8 cellular contexts compared by ENCODE assay signal in the genomic region with DNA sequence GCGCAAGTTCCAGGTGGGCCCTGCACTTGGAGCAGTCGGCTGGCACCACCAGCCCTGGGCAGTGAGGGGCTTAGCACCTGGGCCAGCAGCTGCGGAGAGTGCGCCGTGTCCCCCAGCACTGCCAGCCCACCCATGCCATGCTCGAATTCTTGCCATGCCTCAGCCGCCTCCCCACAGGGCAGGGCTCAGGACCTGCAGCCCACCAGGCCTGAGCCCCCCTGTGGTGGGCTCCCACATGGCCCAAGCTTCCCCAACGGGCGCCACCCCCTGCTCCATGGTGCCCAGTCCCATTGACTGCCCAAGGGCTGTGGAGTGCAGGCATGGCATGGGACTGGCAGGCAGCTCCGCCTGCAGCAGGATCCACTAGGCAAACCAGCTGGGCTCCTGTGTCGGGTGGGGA. TPM values are rescaled to one million over a fixed set of nuclear protein-coding genes. Genes with fewer than 3 reads are reported as not detected.
"Had no signal": no experiment of that assay in that cellular context is flagged by ENCODE, and none has a peak within 500 bp of the region (broad histone marks: within the 10 kb centered on the region; RNA-seq: fewer than 3 reads in every experiment).

No MANE protein-coding gene starts in this region.

- H3K4me1 ChIP-seq: HAP-1 had no signal

- H3K36me3 ChIP-seq: HAP-1 had no signal

- H2AFZ ChIP-seq: GM23248, GM23338 had no signal

- DNase-seq: GM23248, GOT3, H7, H9, HCEC 1CT, HFFc6 had no signal

- H3K27ac ChIP-seq: GM23248 had no signal

- H3K4me2 ChIP-seq: GM23338 had no signal

- H3K4me3 ChIP-seq: GM23248, GM23338, HAP-1 had no signal

- H3K9ac ChIP-seq: GM23248 had no signal

RNA-seq across cellular contexts. Expression of a gene that starts 49.5 kb away (rescaled TPM):
- polyA plus RNA-seq: GM23338 had no signal
